Comparison of ENCODE assay signal across 8 cellular contexts in genomic region chr1:16367258-16367967, GRCh38. TPM values are rescaled to one million over a fixed set of nuclear protein-coding genes. Genes with fewer than 3 reads are reported as not detected.
DNase-seq lines count a peak whose midpoint lies in the region; ATAC-seq and TF ChIP-seq lines count a peak whose summit lies in the region.

No MANE protein-coding gene starts in this region.

- peaks cover 38% of the 10 kb centered on the region for H3K79me2 ChIP-seq in mesendoderm (ENCODE audit: control insufficient read depth, insufficient read depth, low read length)

- H3K56ac ChIP-seq in mesendoderm (ENCODE audit: low read length), result peak overlapping the region; percentile 93

- H4K8ac ChIP-seq in mesendoderm (ENCODE audit: low read depth, low read length), result peak overlapping the region; percentile 69

- H3K4me2 ChIP-seq in mesendoderm (ENCODE audit: low read length), result no peak overlapping the region

- no peak overlapping the region for H2BK15ac ChIP-seq in mesendoderm (replicated peaks; ENCODE audit: low read depth)

- peak overlapping the region; percentile 80 for H2BK5ac ChIP-seq in mesendoderm (ENCODE audit: low read length)

- no peak for TF ChIP-seq CTCF in AG09319 (IDR thresholded peaks at IDR 0.05; ENCODE audit: low read depth, low read length)

- H3K79me1 ChIP-seq in mesendoderm (ENCODE audit: low read length), result peaks cover 3% of the 10 kb centered on the region

- peak overlapping the region; percentile 94 for H3K18ac ChIP-seq in mesendoderm (ENCODE audit: low read length)

- peak; percentile 52 for ATAC-seq in GM18868 (IDR thresholded peaks at IDR 0.05; ENCODE audit: unreplicated experiment)
- ATAC-seq in HG03097 (IDR thresholded peaks at IDR 0.05; ENCODE audit: low FRiP score, unreplicated experiment), result peak; percentile 52

- no peak overlapping the region for H4K5ac ChIP-seq in mesendoderm (ENCODE audit: low read length)

- no CpG with 5 or more reads among the region's 47 CpGs for WGBS in mesendoderm (ENCODE audit: extremely low coverage, insufficient coverage, low lambda C conversion rate)

- H3K4me3 ChIP-seq in mesendoderm (ENCODE audit: low read length), result peak overlapping the region; percentile 52

- H3K9ac ChIP-seq in mesendoderm (ENCODE audit: low read length), result peak overlapping the region; percentile 90

- peak overlapping the region; percentile 73 for H3K4ac ChIP-seq in mesendoderm (ENCODE audit: low read depth, low read length)

- peak overlapping the region; percentile 51 for H2BK120ac ChIP-seq in mesendoderm (ENCODE audit: low read depth, low read length)

- DNase-seq in AG09319 (ENCODE audit: extremely low read depth, low read depth) (peak; percentile 79), NCI-H524 treated with DMSO at 0.1 percent for 48 hours (lab: John Stamatoyannopoulos, UW) (peak; percentile 40), mesendoderm (peak; percentile 88)
- DNase-seq in activated CD4-positive, alpha-beta T cell treated with anti-CD3 and anti-CD28 coated beads, Interleukin-2, amount 50 U/mL, for 48 hours, result peak; percentile 85 to 88
- DNase-seq in effector CD8-positive, alpha-beta T cell (lab: John Stamatoyannopoulos, UW), result peak; percentile 73
- DNase-seq in stimulated activated CD8-positive, alpha-beta memory T cell treated with anti-CD3 and anti-CD28 coated beads, Interleukin-12 subunit alpha, Interleukin-12 subunit beta, amount 100 ng/mL, for 4 hours (ENCODE audit: low read depth), result peak; percentile 82

- H3K36me3 ChIP-seq in mesendoderm (ENCODE audit: control insufficient read depth, insufficient read depth, low read length), result no peaks in the 10 kb centered on the region

- no peaks in the 10 kb centered on the region for H3K27me3 ChIP-seq in mesendoderm (ENCODE audit: insufficient read depth, low read length, poor library complexity)

- peaks cover 4% of the 10 kb centered on the region for H3K4me1 ChIP-seq in mesendoderm (ENCODE audit: control insufficient read depth, low read depth, low read length)

- H2AK5ac ChIP-seq in mesendoderm (ENCODE audit: low read length), result no peak overlapping the region

- peak overlapping the region; percentile 98 for H3K27ac ChIP-seq in mesendoderm (ENCODE audit: low read depth, low read length)

- H3K23ac ChIP-seq in mesendoderm (ENCODE audit: low read length), result no peak overlapping the region

RNA-seq across cellular contexts. Expression of gene SZRD1, which starts 0.4 kb away (rescaled TPM):
- polyA plus RNA-seq in mesendoderm (2013, experiment 1 of 2), result 115 TPM
- polyA plus RNA-seq in mesendoderm (2013, experiment 2 of 2), result 117 TPM

RNA-seq across cellular contexts. Expression of gene FBXO42, which starts 15.1 kb away (rescaled TPM):
- 9.1 TPM for polyA plus RNA-seq in mesendoderm (2013, experiment 1 of 2)
- polyA plus RNA-seq in mesendoderm (2013, experiment 2 of 2), result 9.4 TPM

Comparison
In these comparisons a context has a peak if more than half of its experiments do, and no peak if none do; other contexts are left out.
1. Peak in every context shown above with its lines: DNase-seq, ATAC-seq, H3K4me3 ChIP-seq and H3K27ac ChIP-seq.